ENCODE assay signal across 1 cellular context in the genomic region with DNA sequence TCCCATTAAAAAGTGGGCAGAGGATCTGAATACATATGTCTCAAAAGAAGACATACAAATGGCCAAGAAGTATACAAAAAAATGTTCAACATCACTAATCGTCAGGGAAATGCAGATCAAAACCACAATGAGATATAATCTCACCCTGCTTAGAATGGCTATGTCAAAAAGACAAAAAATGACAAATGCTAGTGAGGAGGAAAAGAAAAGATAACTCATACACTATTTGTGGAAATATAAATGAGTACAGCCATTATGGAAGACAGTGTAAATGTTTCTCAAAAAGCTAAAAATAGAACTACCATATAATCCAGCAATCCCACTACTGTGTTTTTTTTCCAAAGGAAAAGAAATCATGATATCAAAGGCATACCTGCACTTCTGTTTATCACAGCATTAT.
A peak's percentile ranks its signal among the peaks of the same experiment; 100 is the strongest.
TF ChIP-seq lines count a peak whose summit lies in the region.

No MANE protein-coding gene starts in this region.

TF ChIP-seq in SK-N-SH, 30 proteins besides CTCF, POLR2A, EP300 and RAD21 (continued from another document):
- TF ChIP-seq, protein P1, sequence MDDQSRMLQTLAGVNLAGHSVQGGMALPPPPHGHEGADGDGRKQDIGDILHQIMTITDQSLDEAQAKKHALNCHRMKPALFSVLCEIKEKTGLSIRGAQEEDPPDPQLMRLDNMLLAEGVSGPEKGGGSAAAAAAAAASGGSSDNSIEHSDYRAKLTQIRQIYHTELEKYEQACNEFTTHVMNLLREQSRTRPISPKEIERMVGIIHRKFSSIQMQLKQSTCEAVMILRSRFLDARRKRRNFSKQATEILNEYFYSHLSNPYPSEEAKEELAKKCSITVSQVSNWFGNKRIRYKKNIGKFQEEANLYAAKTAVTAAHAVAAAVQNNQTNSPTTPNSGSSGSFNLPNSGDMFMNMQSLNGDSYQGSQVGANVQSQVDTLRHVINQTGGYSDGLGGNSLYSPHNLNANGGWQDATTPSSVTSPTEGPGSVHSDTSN (IDR thresholded peaks at IDR 0.05): peak; percentile 82
- TF ChIP-seq JUND (IDR thresholded peaks at IDR 0.05) (peak; percentile 37), GATA2 (CRISPR knock-in tag; IDR thresholded peaks at IDR 0.05) (no peak), TCF12 (IDR thresholded peaks at IDR 0.05) (peak; percentile 67), MEF2A (IDR thresholded peaks at IDR 0.05; ENCODE audit: borderline replicate concordance, low read depth) (peak; percentile 78; the same call in 1 of the 2 replicates), TEAD4 (IDR thresholded peaks at IDR 0.05; ENCODE audit: borderline replicate concordance, insufficient read depth) (0 out of 2 replicates have a peak, but pooled peaks have one; percentile 8)
TF ChIP-seq in SK-N-SH: peak in this region for 5.
